11 cellular contexts compared by ENCODE assay signal in genomic region chr20:3896853-3897252, GRCh38. TPM values are rescaled to one million over a fixed set of nuclear protein-coding genes. Genes with fewer than 3 reads are reported as not detected.
DNase-seq lines count a peak whose midpoint lies in the region; ATAC-seq and TF ChIP-seq lines count a peak whose summit lies in the region.
"Had no signal": no experiment of that assay in that cellular context is flagged by ENCODE, and none has a peak within 500 bp of the region (broad histone marks: within the 10 kb centered on the region; RNA-seq: fewer than 3 reads in every experiment).

No MANE protein-coding gene starts in this region.

- H3K9ac ChIP-seq in BLaER1 treated with 17β-estradiol and CSF1 and Interleukin-3, amounts not matched to agents 10 nM and 100 nM, result peak overlapping the region in 3 of 11 experiments; percentile 6 to 62 (median 33); a peak in 5 of 22 replicates
- 0 out of 2 replicates have a peak overlapping the region, but pooled peaks have one; percentile 2 for H3K9ac ChIP-seq in DND-41 (ENCODE audit: low read depth, low read length)
- H3K9ac ChIP-seq in PC-3 (ENCODE audit: low read length), result no peak overlapping the region

- H3K27ac Mint-ChIP-seq in activated T-helper 2 cell treated with anti-CD3 and anti-CD28 coated beads, Interferon-gamma antibody, Interleukin-2, Interleukin-4, amounts not matched to agents 10 μg/mL and 5 μg/mL and 100 μg/mL, durations not matched to agents 14 hours and 24 hours and 36 hours, result peak overlapping the region; percentile 34
- H3K27ac Mint-ChIP-seq in naive B cell, result peak overlapping the region; percentile 10 to 83 (median 68)
- H3K27ac Mint-ChIP-seq: activated naive CD8-positive, alpha-beta T cell treated with anti-CD3 and anti-CD28 coated beads, Interleukin-2, amount 10 ng/mL, durations not matched to agents 7 days and 5 days had no signal

- no peaks in the 10 kb centered on the region for H3F3A ChIP-seq in PC-3 (ENCODE audit: low read length, unreplicated experiment)

- POLR2A ChIA-PET in PC-3 (lab: Charles Lee; ENCODE audit: unreplicated experiment), result no interaction called here

- H3K4me3 ChIP-seq in BLaER1 treated with 17β-estradiol and CSF1 and Interleukin-3, amounts not matched to agents 10 nM and 100 nM, result peak overlapping the region in 2 of 10 experiments; percentile 21 to 26; a peak in 2 of 20 replicates
- H3K4me3 ChIP-seq in DND-41 (ENCODE audit: low read depth in 1 of 2, low read length in 2 of 2), result no peak overlapping the region
- no peak overlapping the region for H3K4me3 ChIP-seq in PC-3 (ENCODE audit: low read length)
- H3K4me3 ChIP-seq: mucosa of descending colon had no signal

- no peak; the same call in 2 of the 3 replicates for ATAC-seq in DND-41 (ENCODE audit: insufficient read depth, low read depth)
- ATAC-seq in naive B cell (ENCODE audit: low read depth in 2 of 2), result no peak
- ATAC-seq in HG02678 (IDR thresholded peaks at IDR 0.05; ENCODE audit: unreplicated experiment), result no peak
- ATAC-seq in PC-3, result no peak
- no peak for ATAC-seq in HG02798 (IDR thresholded peaks at IDR 0.05; ENCODE audit: poor library complexity, unreplicated experiment)
- ATAC-seq: mucosa of descending colon had no signal

- peaks cover 49% of the 10 kb centered on the region for H3K4me1 Mint-ChIP-seq in activated T-helper 2 cell treated with anti-CD3 and anti-CD28 coated beads, Interferon-gamma antibody, Interleukin-2, Interleukin-4, amounts not matched to agents 10 μg/mL and 5 μg/mL and 100 μg/mL, durations not matched to agents 14 hours and 24 hours and 36 hours (ENCODE audit: low read depth)
- peaks cover 44 to 84% (median 66%) of the 10 kb centered on the region in 3 donors for H3K4me1 Mint-ChIP-seq in naive B cell

- peaks cover 100% of the 10 kb centered on the region for H3K79me2 ChIP-seq in DND-41 (ENCODE audit: insufficient read depth, low read length)
- peaks cover 100% of the 10 kb centered on the region for H3K79me2 ChIP-seq in PC-3 (ENCODE audit: low read length)

- no peaks in the 10 kb centered on the region for H3K9me3 Mint-ChIP-seq in activated T-helper 2 cell treated with anti-CD3 and anti-CD28 coated beads, Interferon-gamma antibody, Interleukin-2, Interleukin-4, amounts not matched to agents 10 μg/mL and 5 μg/mL and 100 μg/mL, durations not matched to agents 14 hours and 24 hours and 36 hours
- peaks cover 0 to 2% (median 0%) of the 10 kb centered on the region in 7 donors for H3K9me3 Mint-ChIP-seq in naive B cell
- H3K9me3 Mint-ChIP-seq: activated naive CD8-positive, alpha-beta T cell treated with anti-CD3 and anti-CD28 coated beads, Interleukin-2, amount 10 ng/mL, durations not matched to agents 7 days and 5 days had no signal

- CTCF ChIA-PET in PC-3 (lab: Charles Lee), result no interaction called here

- peak overlapping the region in 10 of 11 experiments; percentile 9 to 97 (median 72); a peak in 18 of 22 replicates for H3K4me2 ChIP-seq in BLaER1 treated with 17β-estradiol and CSF1 and Interleukin-3, amounts not matched to agents 10 nM and 100 nM
- H3K4me2 ChIP-seq in DND-41 (ENCODE audit: insufficient read depth, low read length) (peak overlapping the region; percentile 25; the same call in 1 of the 2 replicates), PC-3 (ENCODE audit: low read length) (no peak overlapping the region)

- peaks cover 44% of the 10 kb centered on the region for H3K36me3 Mint-ChIP-seq in activated T-helper 2 cell treated with anti-CD3 and anti-CD28 coated beads, Interferon-gamma antibody, Interleukin-2, Interleukin-4, amounts not matched to agents 10 μg/mL and 5 μg/mL and 100 μg/mL, durations not matched to agents 14 hours and 24 hours and 36 hours (ENCODE audit: low read depth)
- H3K36me3 Mint-ChIP-seq in naive B cell, result peaks cover 0 to 6% of the 10 kb centered on the region in 2 donors

- H3K9me2 ChIP-seq in PC-3 (replicated peaks; ENCODE audit: low read length), result no peaks in the 10 kb centered on the region

- peaks cover 72 to 99% (median 94%) of the 10 kb centered on the region in 10 experiments for H3K4me1 ChIP-seq in BLaER1 treated with 17β-estradiol and CSF1 and Interleukin-3, amounts not matched to agents 10 nM and 100 nM
- H3K4me1 ChIP-seq in DND-41 (ENCODE audit: insufficient read depth, low read length) (peaks cover 40% of the 10 kb centered on the region), PC-3 (ENCODE audit: insufficient read depth, low read length) (peaks cover 39% of the 10 kb centered on the region)

- peak overlapping the region in 6 of 11 experiments; percentile 1 to 89 (median 23); a peak in 8 of 22 replicates for H3K27ac ChIP-seq in BLaER1 treated with 17β-estradiol and CSF1 and Interleukin-3, amounts not matched to agents 10 nM and 100 nM
- no peak overlapping the region for H3K27ac ChIP-seq in DND-41 (ENCODE audit: low read length)
- no peak overlapping the region for H3K27ac ChIP-seq in PC-3 (ENCODE audit: low read length)

- no peaks in the 10 kb centered on the region for H3K9me3 ChIP-seq in BLaER1 treated with 17β-estradiol and CSF1 and Interleukin-3, amounts not matched to agents 10 nM and 100 nM (replicated peaks in 1 of 11)
- H3K9me3 ChIP-seq in DND-41 (ENCODE audit: insufficient read depth, low read length, severe bottlenecking) (no peaks in the 10 kb centered on the region), PC-3 (ENCODE audit: low read length) (no peaks in the 10 kb centered on the region)
- H3K9me3 ChIP-seq: mucosa of descending colon had no signal

- intact Hi-C loops in activated T-helper 2 cell treated with anti-CD3 and anti-CD28 coated beads, Interferon-gamma antibody, Interleukin-2, Interleukin-4, amounts not matched to agents 10 μg/mL and 5 μg/mL and 100 μg/mL, durations not matched to agents 14 hours and 24 hours and 36 hours (cut with micrococcal nuclease), result no loop called here
- intact Hi-C loops in PC-3 (cut with micrococcal nuclease), result no loop called here

- no TSS peak for BruUV-seq in PC-3 (replicated peaks; lab: Mats Ljungman, UMichigan)

- H3K4me3 Mint-ChIP-seq in activated T-helper 2 cell treated with anti-CD3 and anti-CD28 coated beads, Interferon-gamma antibody, Interleukin-2, Interleukin-4, amounts not matched to agents 10 μg/mL and 5 μg/mL and 100 μg/mL, durations not matched to agents 14 hours and 24 hours and 36 hours (ENCODE audit: low read depth), result no peak overlapping the region
- H3K4me3 Mint-ChIP-seq in naive B cell, result peak overlapping the region in 6 of 8 donors; percentile 4 to 51 (median 30)
- H3K4me3 Mint-ChIP-seq: activated naive CD8-positive, alpha-beta T cell treated with anti-CD3 and anti-CD28 coated beads, Interleukin-2, amount 10 ng/mL, durations not matched to agents 7 days and 5 days had no signal

- H3K36me3 ChIP-seq in BLaER1 treated with 17β-estradiol and CSF1 and Interleukin-3, amounts not matched to agents 10 nM and 100 nM, result peaks cover 29 to 77% (median 60%) of the 10 kb centered on the region in 11 experiments
- peaks cover 42% of the 10 kb centered on the region for H3K36me3 ChIP-seq in DND-41 (ENCODE audit: insufficient read depth, low read length)
- peaks cover 23% of the 10 kb centered on the region for H3K36me3 ChIP-seq in PC-3 (ENCODE audit: low read depth, low read length)

- DNase-seq in DND-41 (no peak), naive B cell (no peak), PC-3 (no peak), inferior parietal cortex (ENCODE audit: extremely low spot score) (no peak)
- no peak for DNase-seq in activated T-helper 2 cell treated with anti-CD3 and anti-CD28 coated beads, Interferon-gamma antibody, Interleukin-2, Interleukin-4, amounts not matched to agents 10 μg/mL and 5 μg/mL and 100 μg/mL, durations not matched to agents 14 hours and 24 hours and 36 hours (ENCODE audit: low spot score)
- DNase-seq: activated naive CD8-positive, alpha-beta T cell treated with anti-CD3 and anti-CD28 coated beads, Interleukin-2, amount 10 ng/mL, durations not matched to agents 7 days and 5 days; mucosa of descending colon; NCI-H524 had no signal

- TF ChIP-seq CTCF in DND-41 (IDR thresholded peaks at IDR 0.05; ENCODE audit: borderline replicate concordance, extremely low read depth, low read length, poor library complexity, severe bottlenecking), result no peak
- no peak for TF ChIP-seq CTCF in PC-3 (conservative IDR thresholded peaks at IDR 0.05; ENCODE audit: low read depth, low read length)

- H4K20me1 ChIP-seq in BLaER1 treated with 17β-estradiol and CSF1 and Interleukin-3, amounts not matched to agents 10 nM and 100 nM, result peaks cover 59 to 100% (median 93%) of the 10 kb centered on the region in 11 experiments
- H4K20me1 ChIP-seq in DND-41 (ENCODE audit: insufficient read depth, low read length) (peaks cover 92% of the 10 kb centered on the region), PC-3 (ENCODE audit: low read length) (peaks cover 87% of the 10 kb centered on the region)

- H2AFZ ChIP-seq in DND-41 (ENCODE audit: low read depth, low read length) (no peak overlapping the region), PC-3 (ENCODE audit: low read length) (no peak overlapping the region)

- no peaks in the 10 kb centered on the region for H3K27me3 Mint-ChIP-seq in activated T-helper 2 cell treated with anti-CD3 and anti-CD28 coated beads, Interferon-gamma antibody, Interleukin-2, Interleukin-4, amounts not matched to agents 10 μg/mL and 5 μg/mL and 100 μg/mL, durations not matched to agents 14 hours and 24 hours and 36 hours (ENCODE audit: low read depth)
- H3K27me3 Mint-ChIP-seq in naive B cell, result no peaks in the 10 kb centered on the region
- H3K27me3 Mint-ChIP-seq: activated naive CD8-positive, alpha-beta T cell treated with anti-CD3 and anti-CD28 coated beads, Interleukin-2, amount 10 ng/mL, durations not matched to agents 7 days and 5 days had no signal

- no peaks in the 10 kb centered on the region for H3K27me3 ChIP-seq in BLaER1 treated with 17β-estradiol and CSF1 and Interleukin-3, amounts not matched to agents 10 nM and 100 nM
- H3K27me3 ChIP-seq in DND-41 (ENCODE audit: insufficient read depth, low read length, poor library complexity) (no peaks in the 10 kb centered on the region), PC-3 (ENCODE audit: low read length) (no peaks in the 10 kb centered on the region)

RNA-seq across cellular contexts. Expression of gene PANK2, which starts 7.7 kb away (rescaled TPM):
- 49.2 and 51.4 TPM in 2 replicates for total RNA-seq in activated T-helper 2 cell treated with anti-CD3 and anti-CD28 coated beads, Interferon-gamma antibody, Interleukin-2, Interleukin-4, amounts not matched to agents 10 μg/mL and 5 μg/mL and 100 μg/mL, durations not matched to agents 14 hours and 24 hours and 36 hours
- polyA plus RNA-seq in naive B cell (ENCODE audit: low read depth in 6 of 6), result 10 to 100 TPM; 34.8 to 57.7 (median 45.9) TPM
- 50.8 and 52.1 TPM in 2 replicates for total RNA-seq in PC-3 (2014; rRNA removed)

RNA-seq across cellular contexts. Expression of gene MAVS, which starts 50.2 kb away (rescaled TPM):
- total RNA-seq in activated T-helper 2 cell treated with anti-CD3 and anti-CD28 coated beads, Interferon-gamma antibody, Interleukin-2, Interleukin-4, amounts not matched to agents 10 μg/mL and 5 μg/mL and 100 μg/mL, durations not matched to agents 14 hours and 24 hours and 36 hours, result 41.0 and 43.5 TPM in 2 replicates
- polyA plus RNA-seq in naive B cell (ENCODE audit: low read depth in 6 of 6), result 1 to 10 TPM; 2.6 to 9.9 (median 3.2) TPM
- total RNA-seq in PC-3 (2014; rRNA removed), result 38.7 and 44.8 TPM in 2 replicates

Comparison
In these comparisons a context has a peak if more than half of its experiments do, and no peak if none do; other contexts are left out.
1. H3K27ac ChIP-seq: peak in BLaER1 treated with 17β-estradiol and CSF1 and Interleukin-3, amounts not matched to agents 10 nM and 100 nM (6 of 11); none in DND-41 (single experiment) and PC-3 (single experiment).